8 cellular contexts compared by ENCODE assay signal in genomic region chr1:28088168-28088961, GRCh38. TPM values are rescaled to one million over a fixed set of nuclear protein-coding genes. Genes with fewer than 3 reads are reported as not detected.
DNase-seq lines count a peak whose midpoint lies in the region; ATAC-seq, FAIRE-seq and TF ChIP-seq lines count a peak whose summit lies in the region.

A gene with protein sequence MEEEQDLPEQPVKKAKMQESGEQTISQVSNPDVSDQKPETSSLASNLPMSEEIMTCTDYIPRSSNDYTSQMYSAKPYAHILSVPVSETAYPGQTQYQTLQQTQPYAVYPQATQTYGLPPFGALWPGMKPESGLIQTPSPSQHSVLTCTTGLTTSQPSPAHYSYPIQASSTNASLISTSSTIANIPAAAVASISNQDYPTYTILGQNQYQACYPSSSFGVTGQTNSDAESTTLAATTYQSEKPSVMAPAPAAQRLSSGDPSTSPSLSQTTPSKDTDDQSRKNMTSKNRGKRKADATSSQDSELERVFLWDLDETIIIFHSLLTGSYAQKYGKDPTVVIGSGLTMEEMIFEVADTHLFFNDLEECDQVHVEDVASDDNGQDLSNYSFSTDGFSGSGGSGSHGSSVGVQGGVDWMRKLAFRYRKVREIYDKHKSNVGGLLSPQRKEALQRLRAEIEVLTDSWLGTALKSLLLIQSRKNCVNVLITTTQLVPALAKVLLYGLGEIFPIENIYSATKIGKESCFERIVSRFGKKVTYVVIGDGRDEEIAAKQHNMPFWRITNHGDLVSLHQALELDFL (minus strand): TSS chr1:28088610. CDS start chr1:28058026, 30,584 bp downstream.

- CTCF ChIA-PET in H1 (lab: Charles Lee; ENCODE audit: partially characterized antibody) = interaction anchor here (0.6 to 9.7 kb wide), 7 partner anchors 9 to 161 kb away, joined by 3 to 80 read pairs (median 4); no protein-coding TSS in a partner anchor

- TF ChIP-seq CTCF in H1 (IDR thresholded peaks at IDR 0.05; ENCODE audit: control extremely low read depth in 1 of 3, insufficient read depth in 1 of 3, low read depth in 1 of 3, low read length in 3 of 3) = no peak

- peaks cover 8% of the 10 kb centered on the region for H3K23me2 ChIP-seq in H1 (ENCODE audit: low read depth, low read length)

- ATAC-seq in GM21367 (IDR thresholded peaks at IDR 0.05; ENCODE audit: unreplicated experiment) = peak; percentile 87
- peak; percentile 88 for ATAC-seq in memory B cell (ENCODE audit: low read depth)

- H4K8ac ChIP-seq in H1 (ENCODE audit: extremely low read depth, insufficient read depth, low read length) = no peak within 1 kb of the TSS

- H3K18ac ChIP-seq in H1 (ENCODE audit: extremely low read depth, low read length) = 0 out of 2 replicates have a peak within 1 kb of the TSS, but pooled peaks have one; percentile 62

- POLR2A ChIA-PET in H1 (lab: Charles Lee; ENCODE audit: partially characterized antibody) = interaction anchor here (0.6 to 2.9 kb wide), 18 partner anchors 10 to 422 kb away, joined by 3 to 26 read pairs (median 3); partner anchors contain the start of genes MED18, SESN2, THEMIS2 and XKR8

- no peak; a peak in 1 of 4 replicates for TF ChIP-seq RAD21 in H1 (IDR thresholded peaks at IDR 0.05 in 1 of 2, conservative IDR thresholded peaks at IDR 0.05 in 1 of 2; ENCODE audit: low read depth in 2 of 2, low read length in 2 of 2)

- no peaks in the 10 kb centered on the region for H3K9me3 Mint-ChIP-seq in memory B cell

- TF ChIP-seq EP300 in H1 (IDR thresholded peaks at IDR 0.05; ENCODE audit: borderline replicate concordance in 1 of 2, low read depth in 2 of 2, low read length in 2 of 2) = no peak

- H3K79me2 ChIP-seq in H1 (ENCODE audit: control insufficient read depth in 1 of 2, insufficient read depth in 2 of 2, low read length in 2 of 2) = peaks cover 18 to 44% of the 10 kb centered on the region in 2 experiments

- no peak within 1 kb of the TSS for H3K14ac ChIP-seq in H1 (ENCODE audit: insufficient read length)

- peak within 1 kb of the TSS; percentile 21; the same call in 1 of the 2 replicates for H2AK5ac ChIP-seq in H1 (ENCODE audit: low read depth, low read length)

- no peaks in the 10 kb centered on the region for H3K27me3 ChIP-seq in H1 (replicated peaks in 1 of 4; ENCODE audit: control insufficient read depth in 3 of 4, extremely low read depth in 1 of 4, insufficient read depth in 3 of 4, low read length in 3 of 4)

- peak; percentile 62 to 82 for TF ChIP-seq POLR2A in H1 (IDR thresholded peaks at IDR 0.05; ENCODE audit: control extremely low read depth in 1 of 2, low read depth in 2 of 2, low read length in 2 of 2)

- H3K79me1 ChIP-seq in H1 (ENCODE audit: low read depth, low read length) = peaks cover 3% of the 10 kb centered on the region; the same call in 1 of the 2 replicates

- peaks cover 1% of the 10 kb centered on the region for H3K36me3 Mint-ChIP-seq in memory B cell

- no peaks in the 10 kb centered on the region for H3K36me3 ChIP-seq in H1 (ENCODE audit: control insufficient read depth in 2 of 4, insufficient read depth in 4 of 4, low read length in 3 of 4)

- WGBS in H1 (ENCODE audit: extremely low coverage in 1 of 2, insufficient coverage in 1 of 2, insufficient read length in 1 of 2, insufficient replicate concordance in 2 of 2, low coverage in 1 of 2, low lambda C conversion rate in 2 of 2, missing lambda C conversion rate in 1 of 2), 2 experiments = 2% methylated on average over 44 of the region's 44 CpGs; no CpG with 5 or more reads in 1 of the 2 experiments

- H4K91ac ChIP-seq in H1 (replicated peaks; ENCODE audit: insufficient read length, low read length) = no peak within 1 kb of the TSS

- peak within 1 kb of the TSS; percentile 91 for H3K4me3 Mint-ChIP-seq in memory B cell

- peak within 1 kb of the TSS; percentile 78 to 87 (median 86) for H3K9ac ChIP-seq in H1 (replicated peaks in 1 of 4; ENCODE audit: extremely low read depth in 1 of 4, low read depth in 3 of 4, low read length in 3 of 4)

- no peak within 1 kb of the TSS for H4K5ac ChIP-seq in H1 (ENCODE audit: insufficient read length, low read depth, low read length)

- H3K9me3 ChIP-seq in H1 (ENCODE audit: insufficient read depth in 2 of 2, low read depth in 1 of 2, low read length in 1 of 2) = no peaks in the 10 kb centered on the region

- peak within 1 kb of the TSS; percentile 95 for H2AFZ ChIP-seq in H1 (ENCODE audit: low read length)

- H3K4me3 ChIP-seq in H1 (ENCODE audit: extremely low read depth in 1 of 4, insufficient read depth in 2 of 4, low read depth in 3 of 4, low read length in 4 of 4) = peak within 1 kb of the TSS; percentile 76 to 90 (median 83)

- FAIRE-seq in HTR-8/SVneo (lab: Jason Lieb, UNC) (peak; percentile 66), H1 (lab: Jason Lieb, UNC) (peak; percentile 60)

- DNase-seq in COLO829 (ENCODE audit: low spot score) = peak; percentile 99
- peak; percentile 97 for DNase-seq in HTR-8/SVneo (ENCODE audit: insufficient read length, low spot score)
- DNase-seq in NOMO-1 treated with dmso at 0.1 percent for 144 hours (lab: John Stamatoyannopoulos, UW; ENCODE audit: unreplicated experiment) = peak; percentile 98
- peak; percentile 98 to 100 (median 99) for DNase-seq in activated CD8-positive, alpha-beta memory T cell treated with anti-CD3 and anti-CD28 coated beads for 48 hours (ENCODE audit: low read depth in 2 of 3, low spot score in 2 of 3)
- DNase-seq in H1 (ENCODE audit: low read depth in 1 of 2, low spot score in 2 of 2) = peak; percentile 94 to 96
- DNase-seq in memory B cell (ENCODE audit: low spot score in 2 of 2) = peak; percentile 99 to 100
- DNase-seq in stimulated activated CD8-positive, alpha-beta memory T cell treated with anti-CD3 and anti-CD28 coated beads, Interleukin-12 subunit alpha, Interleukin-12 subunit beta, amount 100 ng/mL, for 24 hours (ENCODE audit: extremely low read depth) = peak; percentile 96

- peaks cover 23% of the 10 kb centered on the region for H3K4me1 Mint-ChIP-seq in memory B cell

- no peak within 1 kb of the TSS for H2BK120ac ChIP-seq in H1 (replicated peaks; ENCODE audit: low read depth, low read length)

- peak within 1 kb of the TSS; percentile 96 for H2BK5ac ChIP-seq in H1 (ENCODE audit: low read depth, low read length)

- H3K27ac Mint-ChIP-seq in memory B cell = peak within 1 kb of the TSS; percentile 96

- H2BK20ac ChIP-seq in H1 (ENCODE audit: low read length) = no peak within 1 kb of the TSS

- no peaks in the 10 kb centered on the region for H3K27me3 Mint-ChIP-seq in memory B cell

- no peak within 1 kb of the TSS for H3K56ac ChIP-seq in H1 (replicated peaks; ENCODE audit: insufficient read length, low read depth, low read length)

- peak within 1 kb of the TSS; percentile 82; the same call in 1 of the 2 replicates for H2BK12ac ChIP-seq in H1 (ENCODE audit: low read depth, low read length)

- H3K4me2 ChIP-seq in H1 (ENCODE audit: insufficient read depth in 1 of 2, low read depth in 2 of 2, low read length in 2 of 2) = peak within 1 kb of the TSS; percentile 85 to 89

- peak within 1 kb of the TSS; percentile 69 for H3K27ac ChIP-seq in H1 (ENCODE audit: low read depth, low read length)

- peak within 1 kb of the TSS; percentile 89; the same call in 1 of the 2 replicates for H2BK15ac ChIP-seq in H1 (ENCODE audit: low read length)

- no peak within 1 kb of the TSS for H3K4ac ChIP-seq in H1 (replicated peaks; ENCODE audit: insufficient read length, low read depth, low read length)

- H3K23ac ChIP-seq in H1 (ENCODE audit: insufficient read length) = no peak within 1 kb of the TSS

- peaks cover 0 to 1% (median 0%) of the 10 kb centered on the region in 4 experiments; a peak in 1 of 7 replicates for H3K4me1 ChIP-seq in H1 (replicated peaks in 1 of 4; ENCODE audit: control insufficient read depth in 3 of 4, insufficient read depth in 4 of 4, low read length in 3 of 4)

- peaks cover 0 to 2% of the 10 kb centered on the region in 2 experiments for H4K20me1 ChIP-seq in H1 (replicated peaks in 1 of 2; ENCODE audit: control insufficient read depth in 1 of 2, insufficient read depth in 2 of 2, low read length in 2 of 2)

TF ChIP-seq in H1, 55 proteins besides CTCF, POLR2A, EP300 and RAD21 (continues in another document):
- TF ChIP-seq MAFK (IDR thresholded peaks at IDR 0.05; ENCODE audit: low read depth, low read length) = no peak
- peak; percentile 88 for TF ChIP-seq KDM4A (IDR thresholded peaks at IDR 0.05; ENCODE audit: low read depth, low read length, severe bottlenecking)
- TF ChIP-seq ASH2L (IDR thresholded peaks at IDR 0.05; ENCODE audit: low read length) = peak; percentile 56
- TF ChIP-seq, protein P1, sequence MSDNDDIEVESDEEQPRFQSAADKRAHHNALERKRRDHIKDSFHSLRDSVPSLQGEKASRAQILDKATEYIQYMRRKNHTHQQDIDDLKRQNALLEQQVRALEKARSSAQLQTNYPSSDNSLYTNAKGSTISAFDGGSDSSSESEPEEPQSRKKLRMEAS (IDR thresholded peaks at IDR 0.05) = peak; percentile 73
- no peak for TF ChIP-seq RNF2 (IDR thresholded peaks at IDR 0.05; ENCODE audit: borderline replicate concordance, low read depth, low read length, missing control alignments, poor library complexity, severe bottlenecking)
- TF ChIP-seq SP2 (IDR thresholded peaks at IDR 0.05; ENCODE audit: low read length) = no peak
- TF ChIP-seq TAF1 (IDR thresholded peaks at IDR 0.05; ENCODE audit: low read depth, low read length) = peak; percentile 75
- no peak for TF ChIP-seq ZNF274 (IDR thresholded peaks at IDR 0.05; ENCODE audit: borderline replicate concordance, extremely low read depth, low read length)
- TF ChIP-seq TBP (IDR thresholded peaks at IDR 0.05; ENCODE audit: low read depth, low read length) = peak; percentile 20; the same call in 1 of the 2 replicates
- peak; percentile 75 for TF ChIP-seq PHF8 (conservative IDR thresholded peaks at IDR 0.05; ENCODE audit: low read depth, low read length)
- peak; percentile 48 to 90; a peak in 2 of 4 replicates for TF ChIP-seq SIN3A (conservative IDR thresholded peaks at IDR 0.05 in 1 of 2, IDR thresholded peaks at IDR 0.05 in 1 of 2; ENCODE audit: low read depth in 1 of 2, low read length in 2 of 2)
- peak; percentile 66 for TF ChIP-seq CHD2 (IDR thresholded peaks at IDR 0.05; ENCODE audit: low read length)
- peak; percentile 87; the same call in 1 of the 2 replicates for TF ChIP-seq POLR2AphosphoS5 (IDR thresholded peaks at IDR 0.05; ENCODE audit: low read depth, low read length)
- peak; percentile 89 for TF ChIP-seq SAP30 (IDR thresholded peaks at IDR 0.05; ENCODE audit: insufficient read depth, insufficient replicate concordance, low read length)

RNA-seq across cellular contexts. Expression of the gene that starts here (rescaled TPM):
- total RNA-seq in H1 (2021; fragmentation: NEBNext Ultra II Directional; extraction: Animal tissue kit (Norgen Biotek cat#: 25700)) = 33.9 and 34.2 TPM in 2 replicates
- 7.9 and 15.0 TPM in 2 replicates for polyA plus RNA-seq in H1 (2011; rRNA removed)
- polyA plus RNA-seq in H1 (2011; cell fraction: cytosol; rRNA removed) = 12.3 TPM
- 15.5 TPM for polyA plus RNA-seq in H1 (2011; cell fraction: nucleus; rRNA removed)
- polyA plus RNA-seq in H1 (2012, experiment 1 of 2) = 10.7 to 15.4 TPM (median 13.7 TPM) in 4 replicates
- polyA plus RNA-seq in H1 (2012, experiment 2 of 2) = 1.1 TPM
- polyA plus RNA-seq in H1 (2013, experiment 1 of 2) = 14.1 TPM
- 13.6 TPM for polyA plus RNA-seq in H1 (2013, experiment 2 of 2)
- 47.5 and 69.4 TPM in 2 replicates for polyA minus RNA-seq in H1 (2011; rRNA and poly(A)+ RNA removed)
- 17.5 TPM for polyA minus RNA-seq in H1 (2011; cell fraction: cytosol; rRNA and poly(A)+ RNA removed)
- 24.7 TPM for polyA minus RNA-seq in H1 (2011; cell fraction: nucleus; rRNA and poly(A)+ RNA removed)

Comparison
In these comparisons a context has a peak if more than half of its experiments do, and no peak if none do; other contexts are left out.
1. Peak in every context shown above with its lines: DNase-seq, ATAC-seq, H3K4me3 ChIP-seq and H3K27ac ChIP-seq.